ENCODE assay signal across 1 cellular context in genomic region chrX:39816871-39817731, GRCh38.
TF ChIP-seq lines count a peak whose summit lies in the region.

No MANE protein-coding gene starts in this region.

TF ChIP-seq in H1, 55 proteins besides CTCF, POLR2A, EP300 and RAD21 (continued from another document):
- TF ChIP-seq CHD7 (IDR thresholded peaks at IDR 0.05; ENCODE audit: insufficient replicate concordance, low read length) (no peak), KDM4A (IDR thresholded peaks at IDR 0.05; ENCODE audit: low read depth, low read length, severe bottlenecking) (no peak), JUND (IDR thresholded peaks at IDR 0.05; ENCODE audit: low read length) (no peak), USF2 (IDR thresholded peaks at IDR 0.05; ENCODE audit: low read length) (no peak), EZH2 (IDR thresholded peaks at IDR 0.05; ENCODE audit: low read depth, low read length, severe bottlenecking) (no peak), PHF8 (conservative IDR thresholded peaks at IDR 0.05; ENCODE audit: low read depth, low read length) (no peak), KDM1A (IDR thresholded peaks at IDR 0.05; ENCODE audit: borderline replicate concordance, low read length) (no peak), NRF1 (IDR thresholded peaks at IDR 0.05; ENCODE audit: low read depth, low read length) (no peak), CBX5 (IDR thresholded peaks at IDR 0.05; ENCODE audit: low read depth, low read length) (no peak), CEBPB (IDR thresholded peaks at IDR 0.05; ENCODE audit: low read depth, low read length) (no peak), SP2 (IDR thresholded peaks at IDR 0.05; ENCODE audit: low read length) (no peak), ATF2 (IDR thresholded peaks at IDR 0.05; ENCODE audit: low read length) (no peak), SP1 (IDR thresholded peaks at IDR 0.05; ENCODE audit: low read depth, low read length) (peak; percentile 91), RXRA (IDR thresholded peaks at IDR 0.05; ENCODE audit: insufficient read depth, low read depth, low read length) (no peak), SRF (IDR thresholded peaks at IDR 0.05; ENCODE audit: low read depth, low read length) (no peak), POU5F1 (IDR thresholded peaks at IDR 0.05; ENCODE audit: low read depth, low read length) (peak; percentile 43; the same call in 1 of the 2 replicates), JUN (IDR thresholded peaks at IDR 0.05; ENCODE audit: low read depth, low read length) (no peak), RFX5 (IDR thresholded peaks at IDR 0.05; ENCODE audit: borderline replicate concordance, low read depth, low read length) (no peak)
TF ChIP-seq in H1: peak in this region for 7.
